Comparison of ENCODE assay signal across 23 cellular contexts in the genomic region with DNA sequence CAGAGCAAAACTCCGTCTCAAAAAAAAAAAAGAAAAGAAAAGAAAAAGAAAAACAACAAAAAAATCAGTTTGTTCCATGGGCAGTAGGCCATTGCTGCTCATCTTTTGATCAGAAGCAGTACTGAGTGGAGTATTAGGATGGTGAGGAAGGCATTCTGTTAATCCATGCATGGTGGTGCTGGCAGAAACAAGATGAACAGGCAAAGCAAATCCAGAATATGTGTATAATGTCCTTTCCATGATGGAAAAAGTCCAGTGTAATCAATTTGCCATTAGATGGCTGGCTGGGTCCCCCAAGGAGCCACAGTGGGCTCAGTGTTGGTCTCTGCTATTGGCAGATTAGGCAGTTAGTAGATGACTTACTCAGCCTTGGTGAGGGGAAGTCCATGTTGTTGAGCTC.
"Had no signal": no experiment of that assay in that cellular context is flagged by ENCODE, and none has a peak within 500 bp of the region (broad histone marks: within the 10 kb centered on the region; RNA-seq: fewer than 3 reads in every experiment).

No MANE protein-coding gene starts in this region.

- ATAC-seq: activated CD4-positive, CD25-positive, alpha-beta regulatory T cell treated with anti-CD3 and anti-CD28 coated beads, Interleukin-2, amount 50 U/mL, for 24 hours; left ventricle myocardium superior; T-helper 17 cell had no signal

- DNase-seq: activated CD4-positive, alpha-beta memory T cell treated with anti-CD3 and anti-CD28 coated beads, Interleukin-2, amount 10 ng/mL, durations not matched to agents 7 days and 5 days; activated CD4-positive, alpha-beta T cell treated with anti-CD3 and anti-CD28 coated beads, Interleukin-2, amount 10 ng/mL, durations not matched to agents 24 days and 14 days; activated naive CD8-positive, alpha-beta T cell treated with anti-CD3 and anti-CD28 coated beads for 36 hours; activated T-cell treated with anti-CD3 and anti-CD28 coated beads for 4 hours; central memory CD4-positive, alpha-beta T cell; dermis blood vessel endothelial cell; effector CD8-positive, alpha-beta T cell; hippocampal formation; left ventricle myocardium superior; mammary epithelial cell; midbrain; nephron progenitor cell; occipital lobe; stimulated activated CD4-positive, alpha-beta T cell treated with anti-CD3 and anti-CD28 coated beads, Interleukin-2, amount 100 ng/mL, for 48 hours; stimulated activated CD8-positive, alpha-beta memory T cell treated with anti-CD3 and anti-CD28 coated beads, Interleukin-4, amount 100 ng/mL, for 48 hours; stimulated activated naive CD4-positive, alpha-beta T cell; SW 1271; T-helper 17 cell; testis; trophoblast cell had no signal

- H3K36me3 ChIP-seq: esophagus muscularis mucosa had no signal

- H3K9me3 Mint-ChIP-seq: activated CD4-positive, alpha-beta memory T cell treated with anti-CD3 and anti-CD28 coated beads, Interleukin-2, amount 10 ng/mL, durations not matched to agents 7 days and 5 days; activated CD4-positive, alpha-beta T cell treated with anti-CD3 and anti-CD28 coated beads, Interleukin-2, amount 10 ng/mL, durations not matched to agents 24 days and 14 days; activated naive CD8-positive, alpha-beta T cell treated with anti-CD3 and anti-CD28 coated beads for 36 hours; activated T-helper 1 cell treated with anti-CD3 and anti-CD28 coated beads, Interleukin-12 subunit alpha, Interleukin-12 subunit beta, Interleukin-2, Interleukin-4 antibody, amounts not matched to agents 30 ng/mL and 10 ng/mL and 1 ng/mL, durations not matched to agents 14 hours and 24 hours and 36 hours; nephron progenitor cell had no signal

- H3K36me3 Mint-ChIP-seq: activated naive CD8-positive, alpha-beta T cell treated with anti-CD3 and anti-CD28 coated beads for 36 hours had no signal

- H3K4me3 ChIP-seq: esophagus muscularis mucosa, testis had no signal

- H3K27ac Mint-ChIP-seq: activated CD4-positive, alpha-beta memory T cell treated with anti-CD3 and anti-CD28 coated beads, Interleukin-2, amount 10 ng/mL, durations not matched to agents 7 days and 5 days; activated CD4-positive, alpha-beta T cell treated with anti-CD3 and anti-CD28 coated beads, Interleukin-2, amount 10 ng/mL, durations not matched to agents 24 days and 14 days; activated naive CD8-positive, alpha-beta T cell treated with anti-CD3 and anti-CD28 coated beads for 36 hours; activated T-helper 1 cell treated with anti-CD3 and anti-CD28 coated beads, Interleukin-12 subunit alpha, Interleukin-12 subunit beta, Interleukin-2, Interleukin-4 antibody, amounts not matched to agents 30 ng/mL and 10 ng/mL and 1 ng/mL, durations not matched to agents 14 hours and 24 hours and 36 hours; nephron progenitor cell; T-helper 17 cell had no signal

- H3K27ac ChIP-seq: esophagus muscularis mucosa, testis had no signal

- H3K4me3 Mint-ChIP-seq: activated CD4-positive, alpha-beta memory T cell treated with anti-CD3 and anti-CD28 coated beads, Interleukin-2, amount 10 ng/mL, durations not matched to agents 7 days and 5 days; activated CD4-positive, alpha-beta T cell treated with anti-CD3 and anti-CD28 coated beads, Interleukin-2, amount 10 ng/mL, durations not matched to agents 24 days and 14 days; activated naive CD8-positive, alpha-beta T cell treated with anti-CD3 and anti-CD28 coated beads for 36 hours; activated T-helper 1 cell treated with anti-CD3 and anti-CD28 coated beads, Interleukin-12 subunit alpha, Interleukin-12 subunit beta, Interleukin-2, Interleukin-4 antibody, amounts not matched to agents 30 ng/mL and 10 ng/mL and 1 ng/mL, durations not matched to agents 14 hours and 24 hours and 36 hours; nephron progenitor cell; T-helper 17 cell had no signal

- H3K9me3 ChIP-seq: esophagus muscularis mucosa, testis had no signal

- H3K27me3 ChIP-seq: esophagus muscularis mucosa, testis had no signal
